Comparison of ENCODE assay signal across 8 cellular contexts in the genomic region with DNA sequence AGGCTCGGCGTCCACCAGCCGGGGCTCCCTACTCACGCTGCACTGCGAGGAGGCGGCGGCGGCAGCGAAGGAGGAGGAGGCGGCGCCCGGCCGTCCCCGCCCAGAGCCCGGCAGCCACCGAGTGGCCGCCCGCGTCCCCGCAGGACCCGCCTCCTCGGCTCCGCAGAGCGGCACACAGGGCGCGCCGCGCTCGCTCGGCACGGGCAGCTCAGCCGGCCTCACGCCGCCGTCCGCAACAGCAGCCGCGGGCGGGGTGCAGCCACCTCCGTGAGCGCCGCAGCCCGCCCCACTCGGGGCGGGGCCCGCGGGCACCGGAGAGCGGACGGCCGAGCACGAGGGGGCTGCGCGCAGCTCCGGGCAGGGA. TPM values are rescaled to one million over a fixed set of nuclear protein-coding genes. Genes with fewer than 3 reads are reported as not detected.
DNase-seq lines count a peak whose midpoint lies in the region; ATAC-seq, FAIRE-seq and TF ChIP-seq lines count a peak whose summit lies in the region.

A gene (minus strand): TSS at position 46 of the 364 bp plus-strand sequence. CDS start 52,952 bp downstream, outside the sequence.

- POLR2A ChIA-PET in CD8-positive, alpha-beta memory T cell (lab: Charles Lee), result interaction anchor here (0.8 to 2.8 kb wide), 18 partner anchors 9 to 1567 kb away, joined by 3 to 34 read pairs (median 4); a partner anchor contains a TSS
- POLR2A ChIA-PET in endothelial cell of umbilical vein (lab: Charles Lee), result interaction anchor here (1.3 to 1.4 kb wide), 2 partner anchors 12 to 241 kb away, joined by 3 to 7 read pairs; no protein-coding TSS in a partner anchor

- H4K20me1 ChIP-seq in endothelial cell of umbilical vein (replicated peaks; ENCODE audit: control insufficient read depth, extremely low read depth, insufficient read depth, low read length), result peaks cover 2% of the 10 kb centered on the region

- dilution Hi-C loops in endothelial cell of umbilical vein (cut with MboI; ENCODE audit: extremely low pct_ligation_motif_present, low sequenced_read_pairs), result no loop called here

- DNase-seq in CD8-positive, alpha-beta memory T cell, result peak; percentile 77 to 88 (median 87)
- DNase-seq in NT2/D1 (ENCODE audit: low read depth, low spot score), result peak; percentile 74
- DNase-seq in activated CD8-positive, alpha-beta memory T cell treated with anti-CD3 and anti-CD28 coated beads, Interleukin-2, amount 50 U/mL, for 48 hours, result peak; percentile 87
- DNase-seq in endothelial cell of umbilical vein (ENCODE audit: low read depth, low spot score), result peak; percentile 85
- peak; percentile 78 for DNase-seq in stimulated activated CD8-positive, alpha-beta memory T cell treated with anti-CD3 and anti-CD28 coated beads, Interleukin-4, amount 100 ng/mL, for 24 hours (ENCODE audit: low read depth)

- TF ChIP-seq CTCF in endothelial cell of umbilical vein (IDR thresholded peaks at IDR 0.05; ENCODE audit: extremely low read depth in 1 of 2, insufficient read depth in 1 of 2, low read depth in 1 of 2, low read length in 2 of 2), result no peak

- no peaks in the 10 kb centered on the region for H3K9me3 ChIP-seq in CD8-positive, alpha-beta memory T cell (ENCODE audit: low read length)
- H3K9me3 ChIP-seq in NT2/D1 (ENCODE audit: insufficient read depth, low read length) (peaks cover 10% of the 10 kb centered on the region), endothelial cell of umbilical vein (replicated peaks; ENCODE audit: control insufficient read depth, insufficient read depth, low read length) (no peaks in the 10 kb centered on the region), mononuclear cell (ENCODE audit: low read depth, low read length) (no peaks in the 10 kb centered on the region)

- ATAC-seq in GM19452 (IDR thresholded peaks at IDR 0.05; ENCODE audit: unreplicated experiment) (peak; percentile 53), HG03575 (IDR thresholded peaks at IDR 0.05; ENCODE audit: extremely low read depth, insufficient number of reproducible peaks, low FRiP score, unreplicated experiment) (peak; percentile 22)

- H2AFZ ChIP-seq in endothelial cell of umbilical vein (ENCODE audit: low read depth, low read length), result peak within 1 kb of the TSS; percentile 82

- peak within 1 kb of the TSS; percentile 100 for H3K9ac ChIP-seq in NT2/D1 (ENCODE audit: insufficient read length, low read depth)
- H3K9ac ChIP-seq in endothelial cell of umbilical vein (replicated peaks; ENCODE audit: extremely low read depth, insufficient read depth, low read length), result peak within 1 kb of the TSS; percentile 91

- peak within 1 kb of the TSS; percentile 94 to 99 (median 98) for H3K27ac Mint-ChIP-seq in CD8-positive, alpha-beta memory T cell

- peak; percentile 76 for TF ChIP-seq POLR2A in endothelial cell of umbilical vein (IDR thresholded peaks at IDR 0.05; ENCODE audit: low read depth, low read length)

- no peaks in the 10 kb centered on the region for H3K36me3 ChIP-seq in CD8-positive, alpha-beta memory T cell (ENCODE audit: insufficient read depth, low read length)
- H3K36me3 ChIP-seq in NT2/D1 (ENCODE audit: insufficient read depth, insufficient read length, low read length) (no peaks in the 10 kb centered on the region), endothelial cell of umbilical vein (ENCODE audit: control insufficient read depth in 2 of 2, extremely low read depth in 1 of 2, insufficient read depth in 2 of 2, low read length in 2 of 2) (no peaks in the 10 kb centered on the region)

- peaks cover 43 to 59% (median 47%) of the 10 kb centered on the region in 3 donors for H3K4me1 Mint-ChIP-seq in CD8-positive, alpha-beta memory T cell

- intact Hi-C loops in endothelial cell of umbilical vein (cut with micrococcal nuclease), result loop anchor here (1.0 to 5.0 kb wide), 14 partner anchors 117 to 1232 kb away; no protein-coding TSS in a partner anchor

- H3K27me3 Mint-ChIP-seq in CD8-positive, alpha-beta memory T cell, result peaks cover 0 to 8% of the 10 kb centered on the region in 2 donors

- peaks cover 37% of the 10 kb centered on the region for H3K4me1 ChIP-seq in CD8-positive, alpha-beta memory T cell (ENCODE audit: insufficient read depth, low read length)
- H3K4me1 ChIP-seq in NT2/D1 (ENCODE audit: insufficient read depth, insufficient read length) (no peaks in the 10 kb centered on the region), endothelial cell of umbilical vein (ENCODE audit: control insufficient read depth, extremely low read depth, insufficient read depth, low read length) (peaks cover 12% of the 10 kb centered on the region), mononuclear cell (ENCODE audit: insufficient read depth, low read length) (peaks cover 13% of the 10 kb centered on the region)

- no peak for FAIRE-seq in endothelial cell of umbilical vein (lab: Jason Lieb, UNC)

- peak within 1 kb of the TSS; percentile 81 for H3K4me3 ChIP-seq in CD8-positive, alpha-beta memory T cell (ENCODE audit: low read length)
- peak within 1 kb of the TSS; percentile 96 for H3K4me3 ChIP-seq in NT2/D1 (ENCODE audit: insufficient read length, low read depth)
- peak within 1 kb of the TSS; percentile 73 to 80 (median 75) for H3K4me3 ChIP-seq in endothelial cell of umbilical vein (replicated peaks in 1 of 3; ENCODE audit: insufficient read depth in 1 of 3, low read depth in 1 of 3, low read length in 3 of 3)
- peak within 1 kb of the TSS; percentile 90 for H3K4me3 ChIP-seq in mononuclear cell (ENCODE audit: low read length)

- no peaks in the 10 kb centered on the region for H3K27me3 ChIP-seq in CD8-positive, alpha-beta memory T cell (ENCODE audit: insufficient read depth, low read length, poor library complexity, severe bottlenecking)
- peaks cover 38% of the 10 kb centered on the region for H3K27me3 ChIP-seq in NT2/D1 (ENCODE audit: insufficient read depth, insufficient read length)
- H3K27me3 ChIP-seq in endothelial cell of umbilical vein (ENCODE audit: control insufficient read depth in 2 of 2, insufficient read depth in 2 of 2, low read length in 2 of 2), result peaks cover 0 to 16% of the 10 kb centered on the region in 2 experiments
- no peaks in the 10 kb centered on the region for H3K27me3 ChIP-seq in mononuclear cell (ENCODE audit: insufficient read depth, low read length)

- peak within 1 kb of the TSS; percentile 90 to 99 (median 97) for H3K4me3 Mint-ChIP-seq in CD8-positive, alpha-beta memory T cell

- peaks cover 0 to 17% (median 0%) of the 10 kb centered on the region in 3 donors for H3K36me3 Mint-ChIP-seq in CD8-positive, alpha-beta memory T cell

- peak within 1 kb of the TSS; percentile 94 for H3K4me2 ChIP-seq in endothelial cell of umbilical vein (ENCODE audit: insufficient read depth, low read length)

- peaks cover 18% of the 10 kb centered on the region for H3K79me2 ChIP-seq in endothelial cell of umbilical vein (ENCODE audit: control insufficient read depth, insufficient read depth, low read length)

- BruUV-seq in endothelial cell of umbilical vein (replicated peaks; lab: Mats Ljungman, UMichigan), result no TSS peak

- no peaks in the 10 kb centered on the region for H3K9me1 ChIP-seq in endothelial cell of umbilical vein (replicated peaks; ENCODE audit: control insufficient read depth, extremely low read depth, insufficient read depth, low read length)

- no peaks in the 10 kb centered on the region for H3K9me3 Mint-ChIP-seq in CD8-positive, alpha-beta memory T cell

- peak within 1 kb of the TSS; percentile 97 for H3K27ac ChIP-seq in CD8-positive, alpha-beta memory T cell (ENCODE audit: low read depth, low read length)
- H3K27ac ChIP-seq in endothelial cell of umbilical vein (ENCODE audit: insufficient read depth, low read depth, low read length), result peak within 1 kb of the TSS; percentile 67

- CTCF ChIA-PET in CD8-positive, alpha-beta memory T cell (lab: Charles Lee), result interaction anchor here (0.9 to 2.0 kb wide), 14 partner anchors 8 to 368 kb away, joined by 3 to 14 read pairs (median 4); a partner anchor contains a TSS
- CTCF ChIA-PET in endothelial cell of umbilical vein (lab: Charles Lee), result interaction anchor here (0.8 to 3.5 kb wide), 8 partner anchors 12 to 1236 kb away, joined by 3 to 14 read pairs (median 4); no protein-coding TSS in a partner anchor

TF ChIP-seq in endothelial cell of umbilical vein, 7 proteins besides CTCF, POLR2A, EP300 and RAD21:
- peak; percentile 49 for TF ChIP-seq POLR2AphosphoS5 (IDR thresholded peaks at IDR 0.05; ENCODE audit: insufficient read depth, low read depth, low read length)
- TF ChIP-seq MYC (IDR thresholded peaks at IDR 0.05; ENCODE audit: low read depth, low read length), result no peak

RNA-seq across cellular contexts. Expression of the gene that starts here (rescaled TPM):
- total RNA-seq in CD8-positive, alpha-beta memory T cell, result 10 to 100 TPM; 32.7 to 32.8 TPM
- polyA plus RNA-seq in CD8-positive, alpha-beta memory T cell, result 45.3 TPM
- total RNA-seq in endothelial cell of umbilical vein (28.0 and 38.0 TPM in 2 replicates), mononuclear cell (408 TPM)
- polyA plus RNA-seq in endothelial cell of umbilical vein, result 4.2 and 6.4 TPM in 2 replicates
- 9.1 and 10.9 TPM in 2 replicates for polyA plus RNA-seq in endothelial cell of umbilical vein (2011; cell fraction: cytosol; rRNA removed)
- polyA plus RNA-seq in endothelial cell of umbilical vein (2011; cell fraction: nucleus; rRNA removed), result 31.8 and 32.5 TPM in 2 replicates
- 9.8 and 13.9 TPM in 2 replicates for polyA plus RNA-seq in endothelial cell of umbilical vein (2012)
- 25.8 and 32.6 TPM in 2 replicates for polyA minus RNA-seq in endothelial cell of umbilical vein
- polyA minus RNA-seq in endothelial cell of umbilical vein (2011; cell fraction: cytosol; rRNA and poly(A)+ RNA removed), result 32.1 TPM
- 66.1 and 75.9 TPM in 2 replicates for polyA minus RNA-seq in endothelial cell of umbilical vein (2011; cell fraction: nucleus; rRNA and poly(A)+ RNA removed)

Comparison
In these comparisons a context has a peak if more than half of its experiments do, and no peak if none do; other contexts are left out.
1. Peak in every context shown above with its lines: DNase-seq, ATAC-seq, H3K4me3 ChIP-seq and H3K27ac ChIP-seq.
2. RNA of the gene that starts here (total RNA-seq): 408 TPM in mononuclear cell (single experiment); 32.7 to 32.8 TPM in CD8-positive, alpha-beta memory T cell and 28.0 to 38.0 TPM in endothelial cell of umbilical vein; every median in the first group is over 10 times any median in the second.